ENCODE assay signal across 24 cellular contexts in genomic region chr10:108000365-108000764, GRCh38.
"Had no signal": no experiment of that assay in that cellular context is flagged by ENCODE, and none has a peak within 500 bp of the region (broad histone marks: within the 10 kb centered on the region; RNA-seq: fewer than 3 reads in every experiment).

No MANE protein-coding gene starts in this region.

- H3K27me3 ChIP-seq: neural progenitor cell, ovary, right lobe of liver, sigmoid colon, stomach, thyroid gland, tibial nerve, upper lobe of left lung, vagina had no signal

- H3K9me3 ChIP-seq: ovary, psoas muscle, right lobe of liver, sigmoid colon, stomach, thoracic aorta, thyroid gland, tibial nerve, upper lobe of left lung, vagina had no signal

- DNase-seq: natural killer cell; occipital lobe; ovary; posterior cingulate gyrus; psoas muscle; right cardiac atrium; right lobe of liver; sigmoid colon; small intestine; stimulated activated CD4-positive, alpha-beta T cell treated with anti-CD3 and anti-CD28 coated beads, Interleukin-15, amount 100 ng/mL, for 24 hours; stimulated activated CD4-positive, alpha-beta T cell treated with anti-CD3 and anti-CD28 coated beads, Interleukin-2, amount 100 ng/mL, for 24 hours; stimulated activated CD4-positive, alpha-beta T cell treated with anti-CD3 and anti-CD28 coated beads, Interleukin-2, amount 100 ng/mL, for 48 hours; stimulated activated CD4-positive, alpha-beta T cell treated with anti-CD3 and anti-CD28 coated beads, Interleukin-4, amount 100 ng/mL, for 24 hours; stimulated activated naive CD4-positive, alpha-beta T cell treated with Interleukin-2 at 50 U/mL for 16 hours; stomach; thyroid gland; trophoblast cell; upper lobe of left lung had no signal

- H3K36me3 ChIP-seq: neural progenitor cell, ovary, right lobe of liver, sigmoid colon, stomach, thoracic aorta, thyroid gland, tibial nerve, upper lobe of left lung, vagina had no signal

- H2AFZ ChIP-seq: neural progenitor cell, parathyroid adenoma had no signal

- H3K4me2 ChIP-seq: neural progenitor cell had no signal

- ATAC-seq: natural killer cell; psoas muscle; right cardiac atrium; right lobe of liver; stimulated activated memory B cell treated with anti-CD40 and anti-IgM and Interleukin-4, amounts not matched to agents 10 μg/mL and 1 μg/mL and 100 μg/mL, for 72 hours had no signal

- H3K4me1 ChIP-seq: neural progenitor cell, parathyroid adenoma, psoas muscle, right lobe of liver, sigmoid colon, stomach, thyroid gland, tibial nerve, upper lobe of left lung, vagina had no signal

- H3K9ac ChIP-seq: neural progenitor cell, parathyroid adenoma had no signal

- H3K79me2 ChIP-seq: parathyroid adenoma had no signal

- H3K4me3 ChIP-seq: neural progenitor cell, ovary, psoas muscle, right lobe of liver, sigmoid colon, stomach, thoracic aorta, thyroid gland, tibial nerve, upper lobe of left lung, vagina had no signal

- H3K27ac ChIP-seq: neural progenitor cell, ovary, parathyroid adenoma, psoas muscle, right lobe of liver, sigmoid colon, stomach, thoracic aorta, thyroid gland, tibial nerve, upper lobe of left lung, vagina had no signal
